Comparison of ENCODE assay signal across 26 cellular contexts in genomic region chr2:15367715-15368114, GRCh38.
DNase-seq lines count a peak whose midpoint lies in the region; ATAC-seq and TF ChIP-seq lines count a peak whose summit lies in the region.
"Had no signal": no experiment of that assay in that cellular context is flagged by ENCODE, and none has a peak within 500 bp of the region (broad histone marks: within the 10 kb centered on the region; RNA-seq: fewer than 3 reads in every experiment).

No MANE protein-coding gene starts in this region.

- CTCF ChIA-PET in activated CD8-positive, alpha-beta memory T cell treated with anti-CD3 and anti-CD28 coated beads, Interleukin-2, amount 10 ng/mL, durations not matched to agents 7 days and 5 days (lab: Charles Lee): no interaction called here

- no peaks in the 10 kb centered on the region for H3K27me3 Mint-ChIP-seq in activated CD8-positive, alpha-beta memory T cell treated with anti-CD3 and anti-CD28 coated beads, Interleukin-2, amount 10 ng/mL, durations not matched to agents 7 days and 5 days
- H3K27me3 Mint-ChIP-seq: activated naive CD8-positive, alpha-beta T cell treated with anti-CD3 and anti-CD28 coated beads, Interleukin-2, amount 10 ng/mL, durations not matched to agents 7 days and 5 days; naive thymus-derived CD4-positive, alpha-beta T cell; stimulated activated naive B cell treated with anti-CD40 and anti-IgM and Interleukin-4, amounts not matched to agents 10 μg/mL and 1 μg/mL and 100 μg/mL, for 72 hours had no signal

- no peaks in the 10 kb centered on the region for H3K9me3 Mint-ChIP-seq in activated CD8-positive, alpha-beta memory T cell treated with anti-CD3 and anti-CD28 coated beads, Interleukin-2, amount 10 ng/mL, durations not matched to agents 7 days and 5 days (ENCODE audit: low read depth)
- H3K9me3 Mint-ChIP-seq: activated naive CD8-positive, alpha-beta T cell treated with anti-CD3 and anti-CD28 coated beads, Interleukin-2, amount 10 ng/mL, durations not matched to agents 7 days and 5 days had no signal

- H3K4me3 Mint-ChIP-seq in activated CD8-positive, alpha-beta memory T cell treated with anti-CD3 and anti-CD28 coated beads, Interleukin-2, amount 10 ng/mL, durations not matched to agents 7 days and 5 days: no peak overlapping the region
- H3K4me3 Mint-ChIP-seq: activated naive CD8-positive, alpha-beta T cell treated with anti-CD3 and anti-CD28 coated beads, Interleukin-2, amount 10 ng/mL, durations not matched to agents 7 days and 5 days; CD14-positive monocyte; naive thymus-derived CD4-positive, alpha-beta T cell; stimulated activated naive B cell treated with anti-CD40 and anti-IgM and Interleukin-4, amounts not matched to agents 10 μg/mL and 1 μg/mL and 100 μg/mL, for 72 hours had no signal

- peaks cover 11% of the 10 kb centered on the region for H3K4me1 Mint-ChIP-seq in activated CD8-positive, alpha-beta memory T cell treated with anti-CD3 and anti-CD28 coated beads, Interleukin-2, amount 10 ng/mL, durations not matched to agents 7 days and 5 days
- H3K4me1 Mint-ChIP-seq: CD14-positive monocyte had no signal

- no peak for DNase-seq in brain microvascular endothelial cell
- no peak for DNase-seq in activated naive CD4-positive, alpha-beta T cell (lab: John Stamatoyannopoulos, UW)
- DNase-seq in activated CD8-positive, alpha-beta memory T cell treated with anti-CD3 and anti-CD28 coated beads, Interleukin-2, amount 10 ng/mL, durations not matched to agents 7 days and 5 days: no peak
- DNase-seq in coronary artery (ENCODE audit: low spot score): no peak
- DNase-seq: ACHN; activated CD4-positive, alpha-beta T cell treated with anti-CD3 and anti-CD28 coated beads, Interleukin-2, amount 50 U/mL, for 1 hour; activated CD8-positive, alpha-beta memory T cell treated with anti-CD3 and anti-CD28 coated beads, Interleukin-2, amount 50 U/mL, for 4 hours; activated naive CD8-positive, alpha-beta T cell treated with anti-CD3 and anti-CD28 coated beads, Interleukin-2, amount 10 ng/mL, durations not matched to agents 7 days and 5 days; cerebellar nuclear complex; KG1; left lung; naive thymus-derived CD4-positive, alpha-beta T cell; NCI-H1436 treated with DMSO at 0.1 percent for 48 hours; NCI-H2171; NCI-H524 treated with DMSO at 0.1 percent for 48 hours; occipital lobe; stimulated activated CD4-positive, alpha-beta T cell treated with anti-CD3 and anti-CD28 coated beads, Interleukin-2, amount 100 ng/mL, for 48 hours; stimulated activated naive B cell treated with anti-CD40 and anti-IgM and Interleukin-4, amounts not matched to agents 10 μg/mL and 1 μg/mL and 100 μg/mL, for 72 hours; uterus; WERI-Rb-1 had no signal

- in situ Hi-C loops in brain microvascular endothelial cell (cut with HindIII; ENCODE audit: low pct_ligation_motif_present, low sequenced_read_pairs): no loop called here

- no peaks in the 10 kb centered on the region for H3K27me3 ChIP-seq in brain microvascular endothelial cell (replicated peaks)
- H3K27me3 ChIP-seq: left lung, uterus had no signal

- H3K27ac Mint-ChIP-seq in activated CD8-positive, alpha-beta memory T cell treated with anti-CD3 and anti-CD28 coated beads, Interleukin-2, amount 10 ng/mL, durations not matched to agents 7 days and 5 days: no peak overlapping the region
- H3K27ac Mint-ChIP-seq: activated naive CD8-positive, alpha-beta T cell treated with anti-CD3 and anti-CD28 coated beads, Interleukin-2, amount 10 ng/mL, durations not matched to agents 7 days and 5 days; CD14-positive monocyte; stimulated activated naive B cell treated with anti-CD40 and anti-IgM and Interleukin-4, amounts not matched to agents 10 μg/mL and 1 μg/mL and 100 μg/mL, for 72 hours had no signal

- peaks cover 3% of the 10 kb centered on the region for H3K36me3 ChIP-seq in brain microvascular endothelial cell (replicated peaks)
- H3K36me3 ChIP-seq: uterus had no signal

- peaks cover 31% of the 10 kb centered on the region for H3K36me3 Mint-ChIP-seq in activated CD8-positive, alpha-beta memory T cell treated with anti-CD3 and anti-CD28 coated beads, Interleukin-2, amount 10 ng/mL, durations not matched to agents 7 days and 5 days

- no peak for TF ChIP-seq CTCF in brain microvascular endothelial cell (IDR thresholded peaks at IDR 0.05; ENCODE audit: low read depth, low read length, missing control alignments)
- TF ChIP-seq CTCF in coronary artery (IDR thresholded peaks at IDR 0.05): no peak

- H3K4me3 ChIP-seq in brain microvascular endothelial cell (ENCODE audit: low read depth, low read length) (no peak overlapping the region), coronary artery (no peak overlapping the region)
- H3K4me3 ChIP-seq: left lung, SK-N-MC, uterus had no signal

- ATAC-seq in GM18867 (IDR thresholded peaks at IDR 0.05; ENCODE audit: unreplicated experiment) (peak; percentile 52), GM21423 (IDR thresholded peaks at IDR 0.05; ENCODE audit: unreplicated experiment) (peak; percentile 74), HG02981 (IDR thresholded peaks at IDR 0.05; ENCODE audit: unreplicated experiment) (peak; percentile 70), HG03565 (IDR thresholded peaks at IDR 0.05; ENCODE audit: unreplicated experiment) (peak; percentile 54)
- no peak for ATAC-seq in activated CD8-positive, alpha-beta memory T cell treated with anti-CD3 and anti-CD28 coated beads, Interleukin-2, amount 10 ng/mL, durations not matched to agents 7 days and 5 days
- ATAC-seq: left lung; naive thymus-derived CD4-positive, alpha-beta T cell; stimulated activated naive B cell treated with anti-CD40 and anti-IgM and Interleukin-4, amounts not matched to agents 10 μg/mL and 1 μg/mL and 100 μg/mL, for 72 hours had no signal

- H3K27ac ChIP-seq in brain microvascular endothelial cell (no peak overlapping the region), coronary artery (no peak overlapping the region)
- H3K27ac ChIP-seq: left lung, SK-N-MC, uterus, WERI-Rb-1 had no signal
